Comparison of ENCODE assay signal across 12 cellular contexts in genomic region chr12:46402861-46403731, GRCh38. TPM values are rescaled to one million over a fixed set of nuclear protein-coding genes. Genes with fewer than 3 reads are reported as not detected.
DNase-seq lines count a peak whose midpoint lies in the region; ATAC-seq and TF ChIP-seq lines count a peak whose summit lies in the region.
"Had no signal": no experiment of that assay in that cellular context is flagged by ENCODE, and none has a peak within 500 bp of the region (broad histone marks: within the 10 kb centered on the region; RNA-seq: fewer than 3 reads in every experiment).

No MANE protein-coding gene starts in this region.

- H3K9me3 ChIP-seq in IMR-90 (ENCODE audit: control insufficient read depth, insufficient read depth, low read length) (no peaks in the 10 kb centered on the region), adipocyte (ENCODE audit: control insufficient read depth, low read length) (peaks cover 6% of the 10 kb centered on the region), gastroesophageal sphincter (no peaks in the 10 kb centered on the region), stomach (no peaks in the 10 kb centered on the region), H9 (ENCODE audit: control insufficient read depth, low read depth, low read length) (no peaks in the 10 kb centered on the region), T-helper 17 cell (ENCODE audit: control insufficient read depth, low read length, poor library complexity, severe bottlenecking) (no peaks in the 10 kb centered on the region)

- in situ Hi-C loops in IMR-90 (cut with MboI; ENCODE audit: low sequenced_read_pairs) = no loop called here

- POLR2A ChIA-PET in IMR-90 (lab: Charles Lee; ENCODE audit: unreplicated experiment) = interaction anchor here (0.6 to 1.0 kb wide), 2 partner anchors 31 to 41 kb away, joined by 3 to 4 read pairs; no protein-coding TSS in a partner anchor

- no peak overlapping the region for H3K27ac Mint-ChIP-seq in H9
- no peak overlapping the region for H3K27ac Mint-ChIP-seq in T-helper 17 cell

- H3K36me3 Mint-ChIP-seq in H9 (ENCODE audit: insufficient read depth in 1 of 3, low read depth in 3 of 3) (peaks cover 28 to 38% (median 30%) of the 10 kb centered on the region in 3 experiments), T-helper 17 cell (ENCODE audit: low read depth) (no peaks in the 10 kb centered on the region)

- no peaks in the 10 kb centered on the region for H3K79me2 ChIP-seq in H9 (ENCODE audit: insufficient read depth, low read length)

- H3K23ac ChIP-seq in IMR-90 (ENCODE audit: low read depth, low read length) = peak overlapping the region; percentile 90; the same call in 1 of the 2 replicates
- no peak overlapping the region for H3K23ac ChIP-seq in H9 (ENCODE audit: insufficient read length, low read depth, low read length)

- peak overlapping the region; percentile 95; the same call in 1 of the 2 replicates for H2BK20ac ChIP-seq in IMR-90 (ENCODE audit: low read depth, low read length)
- no peak overlapping the region for H2BK20ac ChIP-seq in H9 (ENCODE audit: low read depth, low read length, poor library complexity, severe bottlenecking)

- peak overlapping the region; percentile 19 to 27; a peak in 2 of 4 replicates for H4K8ac ChIP-seq in IMR-90 (ENCODE audit: low read depth in 2 of 2, low read length in 2 of 2)
- H4K8ac ChIP-seq in H9 (replicated peaks; ENCODE audit: insufficient read length, low read depth, low read length) = no peak overlapping the region

- H2BK120ac ChIP-seq in IMR-90 (ENCODE audit: low read depth, low read length) (peak overlapping the region; percentile 97), H9 (ENCODE audit: low read depth, low read length, poor library complexity, severe bottlenecking) (no peak overlapping the region)

- peaks cover 23 to 29% of the 10 kb centered on the region in 2 experiments for H3K9me3 Mint-ChIP-seq in H9

- H3K23me2 ChIP-seq in H9 (ENCODE audit: insufficient read length, low read depth, low read length, poor library complexity, severe bottlenecking) = no peaks in the 10 kb centered on the region

- no peak for TF ChIP-seq RAD21 in IMR-90 (IDR thresholded peaks at IDR 0.05; ENCODE audit: low read length)

- no peaks in the 10 kb centered on the region for H3K27me3 ChIP-seq in IMR-90 (ENCODE audit: control insufficient read depth, insufficient read depth, low read length)
- H3K27me3 ChIP-seq in adipocyte (replicated peaks; ENCODE audit: control insufficient read depth, insufficient read depth, low read length) = no peaks in the 10 kb centered on the region
- H3K27me3 ChIP-seq in gastroesophageal sphincter = no peaks in the 10 kb centered on the region
- no peaks in the 10 kb centered on the region for H3K27me3 ChIP-seq in stomach
- no peaks in the 10 kb centered on the region for H3K27me3 ChIP-seq in H9 (ENCODE audit: insufficient read depth, low read length)

- DNase-seq in IMR-90 (peak; percentile 69), adipocyte (ENCODE audit: low read depth) (peak; percentile 62), stomach (no peak), pons (ENCODE audit: low spot score) (no peak), H9 (no peak), T-helper 17 cell (no peak)
- DNase-seq: activated CD8-positive, alpha-beta memory T cell treated with anti-CD3 and anti-CD28 coated beads, Interleukin-2, amount 50 U/mL, for 48 hours; DMS153; Karpas-422; NCI-H524 treated with DMSO at 0.1 percent for 48 hours had no signal

- H3K4me2 ChIP-seq in IMR-90 (ENCODE audit: low read depth, low read length) (peak overlapping the region; percentile 37; the same call in 1 of the 2 replicates), H9 (ENCODE audit: insufficient read depth, insufficient read length, low read length) (no peak overlapping the region)

- CTCF ChIA-PET in IMR-90 (lab: Yijun Ruan, JAX) = interaction anchor here (0.6 to 1.7 kb wide), 3 partner anchors 11 to 895 kb away, joined by 3 to 4 read pairs (median 4); no protein-coding TSS in a partner anchor

- H3K27me3 Mint-ChIP-seq in H9 (ENCODE audit: low read depth) (peaks cover under 1% of the 10 kb centered on the region; the same call in 1 of the 2 replicates), T-helper 17 cell (no peaks in the 10 kb centered on the region)
- H3K27me3 Mint-ChIP-seq: central memory CD8-positive, alpha-beta T cell had no signal

- no peak overlapping the region for H2BK12ac ChIP-seq in H9 (ENCODE audit: insufficient read length, low read depth, low read length)

- H2AK5ac ChIP-seq in IMR-90 (ENCODE audit: low read depth, low read length) = no peak overlapping the region
- no peak overlapping the region for H2AK5ac ChIP-seq in H9 (ENCODE audit: insufficient read length, low read length)

- ATAC-seq in IMR-90 (ENCODE audit: low read depth) (peak; percentile 80), gastroesophageal sphincter (no peak), T-helper 17 cell (no peak)

- peak overlapping the region; percentile 32; the same call in 1 of the 2 replicates for H4K91ac ChIP-seq in IMR-90 (ENCODE audit: insufficient read depth, low read depth, low read length)
- H4K91ac ChIP-seq in H9 (ENCODE audit: insufficient read length, low read depth, low read length) = no peak overlapping the region

- 0% methylated on average over 1 of the region's 4 CpGs; no CpG with 5 or more reads in 1 of the 2 experiments for WGBS in IMR-90 (ENCODE audit: extremely low coverage in 2 of 2, insufficient read length in 1 of 2), 2 experiments
- 19 to 35% methylated on average over 4 of the region's 4 CpGs for whole genome bisulfite sequencing in gastroesophageal sphincter (ENCODE audit: low coverage in 1 of 2), 2 donors
- 32 to 36% (median 34%) methylated on average over 4 of the region's 4 CpGs for WGBS in stomach, 5 donors
- no CpG with 5 or more reads among the region's 4 CpGs for WGBS in H9 (ENCODE audit: extremely low coverage, insufficient read length, low lambda C conversion rate)

- peak overlapping the region; percentile 26 for H3K56ac ChIP-seq in IMR-90 (ENCODE audit: extremely low read depth, insufficient read depth, low read length)
- H3K56ac ChIP-seq in H9 (ENCODE audit: insufficient read length, low read depth, low read length) = no peak overlapping the region

- H3K79me1 ChIP-seq in IMR-90 (ENCODE audit: low read depth in 1 of 2, low read length in 2 of 2) (peaks cover 16 to 29% of the 10 kb centered on the region in 2 experiments; a peak in 3 of 4 replicates), H9 (ENCODE audit: insufficient read depth, low read depth, low read length, poor library complexity, severe bottlenecking) (no peaks in the 10 kb centered on the region)

- H3K4ac ChIP-seq in IMR-90 (ENCODE audit: low read depth, low read length) (peak overlapping the region; percentile 87; the same call in 1 of the 2 replicates), H9 (ENCODE audit: low read depth, low read length) (no peak overlapping the region)

- H4K5ac ChIP-seq in IMR-90 (ENCODE audit: low read depth, low read length) (peak overlapping the region; percentile 33), H9 (ENCODE audit: insufficient read length, low read depth, low read length) (no peak overlapping the region)

- H3K4me1 ChIP-seq in IMR-90 (ENCODE audit: control insufficient read depth, insufficient read depth, low read length) (peaks cover 22% of the 10 kb centered on the region), adipocyte (ENCODE audit: control insufficient read depth, insufficient read depth, low read length) (peaks cover 52% of the 10 kb centered on the region), gastroesophageal sphincter (peaks cover 7 to 38% (median 13%) of the 10 kb centered on the region in 3 donors), stomach (peaks cover 10 to 34% (median 24%) of the 10 kb centered on the region in 4 donors), H9 (ENCODE audit: insufficient read depth, low read length) (peaks cover 6% of the 10 kb centered on the region; the same call in 1 of the 2 replicates)

- peak overlapping the region; percentile 98; the same call in 1 of the 2 replicates for H3K27ac ChIP-seq in IMR-90 (ENCODE audit: insufficient read depth, low read length)
- peak overlapping the region; percentile 7 to 65 (median 46) for H3K27ac ChIP-seq in gastroesophageal sphincter
- peak overlapping the region in 4 of 5 donors; percentile 42 to 72 (median 63) for H3K27ac ChIP-seq in stomach
- no peak overlapping the region for H3K27ac ChIP-seq in H9 (ENCODE audit: insufficient read length, low read depth, low read length)

- H3K4me3 Mint-ChIP-seq in H9 (no peak overlapping the region), T-helper 17 cell (no peak overlapping the region)
- H3K4me3 Mint-ChIP-seq: central memory CD8-positive, alpha-beta T cell had no signal

- H3K4me3 ChIP-seq in IMR-90 (ENCODE audit: insufficient read depth, low read depth, low read length) = no peak overlapping the region
- no peak overlapping the region for H3K4me3 ChIP-seq in adipocyte (ENCODE audit: low read length)
- H3K4me3 ChIP-seq in gastroesophageal sphincter = no peak overlapping the region
- no peak overlapping the region for H3K4me3 ChIP-seq in stomach

- H3K18ac ChIP-seq in IMR-90 (ENCODE audit: low read depth, low read length) = peak overlapping the region; percentile 84
- H3K18ac ChIP-seq in H9 (ENCODE audit: insufficient read length, low read depth, low read length) = no peak overlapping the region

- no peak overlapping the region for H3T11ph ChIP-seq in H9 (ENCODE audit: low read length)

- dilution Hi-C loops in IMR-90 (cut with HindIII; ENCODE audit: low sequenced_read_pairs, unreplicated experiment) = no loop called here

- no peak overlapping the region for H2AFZ ChIP-seq in IMR-90 (replicated peaks; ENCODE audit: low read length, poor library complexity)
- H2AFZ ChIP-seq in H9 (ENCODE audit: low read length) = no peak overlapping the region

- intact Hi-C loops in IMR-90 (cut with micrococcal nuclease) = loop anchor here (5.0 kb wide), 1 partner anchor 69 kb away; no protein-coding TSS in a partner anchor
- intact Hi-C loops in stomach (cut with DNase I; ENCODE audit: low total_unique reads) = no loop called here

- H3K9me1 ChIP-seq in IMR-90 (ENCODE audit: insufficient read depth, low read length) = peaks cover 19% of the 10 kb centered on the region

- no peaks in the 10 kb centered on the region for H3K36me3 ChIP-seq in IMR-90 (ENCODE audit: control insufficient read depth, insufficient read depth, low read length)
- H3K36me3 ChIP-seq in adipocyte (ENCODE audit: control insufficient read depth, insufficient read depth, low read length, severe bottlenecking) = no peaks in the 10 kb centered on the region
- H3K36me3 ChIP-seq in gastroesophageal sphincter = no peaks in the 10 kb centered on the region
- H3K36me3 ChIP-seq in stomach = no peaks in the 10 kb centered on the region

- BruUV-seq in IMR-90 (replicated peaks; lab: Mats Ljungman, UMichigan) = no TSS peak

- H3K4me1 Mint-ChIP-seq in H9 = peaks cover 32 to 33% of the 10 kb centered on the region in 2 experiments
- peaks cover 18% of the 10 kb centered on the region for H3K4me1 Mint-ChIP-seq in T-helper 17 cell

- peak overlapping the region; percentile 4; the same call in 1 of the 3 replicates for H2BK15ac ChIP-seq in IMR-90 (ENCODE audit: low read depth, low read length)
- no peak overlapping the region for H2BK15ac ChIP-seq in H9 (ENCODE audit: low read depth, low read length)

- no peak overlapping the region for H2AK9ac ChIP-seq in IMR-90 (replicated peaks; ENCODE audit: low read depth, low read length, poor library complexity)

- TF ChIP-seq POLR2A in IMR-90 (IDR thresholded peaks at IDR 0.05; ENCODE audit: low read depth, low read length) (no peak), gastroesophageal sphincter (IDR thresholded peaks at IDR 0.05) (no peak), stomach (IDR thresholded peaks at IDR 0.05) (no peak)

- H3K9ac ChIP-seq in IMR-90 (ENCODE audit: low read depth, low read length) (no peak overlapping the region; the same call in 1 of the 2 replicates), adipocyte (ENCODE audit: low read length) (peak overlapping the region; percentile 83), H9 (ENCODE audit: extremely low read depth, insufficient read length, low read length) (no peak overlapping the region)

- TF ChIP-seq CTCF in IMR-90 (conservative IDR thresholded peaks at IDR 0.05; ENCODE audit: low read depth, low read length) (no peak), gastroesophageal sphincter (IDR thresholded peaks at IDR 0.05) (no peak), stomach (IDR thresholded peaks at IDR 0.05) (no peak), H9 (conservative IDR thresholded peaks at IDR 0.05) (no peak)

- H3K14ac ChIP-seq in IMR-90 (replicated peaks; ENCODE audit: low read depth, low read length) (no peak overlapping the region), H9 (ENCODE audit: insufficient read depth, low read length) (no peak overlapping the region)

- TF ChIP-seq EP300 in gastroesophageal sphincter (IDR thresholded peaks at IDR 0.05) = no peak
- no peak for TF ChIP-seq EP300 in stomach (IDR thresholded peaks at IDR 0.05)

- no peaks in the 10 kb centered on the region for H4K20me1 ChIP-seq in IMR-90 (ENCODE audit: insufficient read depth, low read length)
- no peaks in the 10 kb centered on the region for H4K20me1 ChIP-seq in H9 (ENCODE audit: control insufficient read depth, insufficient read depth, insufficient read length)

- peak overlapping the region; percentile 98 for H2BK5ac ChIP-seq in IMR-90 (ENCODE audit: low read depth, low read length, poor library complexity, severe bottlenecking)
- H2BK5ac ChIP-seq in H9 (ENCODE audit: insufficient read length, low read length) = no peak overlapping the region

RNA-seq across cellular contexts. Expression of gene SLC38A2, which starts 30.5 kb away (rescaled TPM):
- 881 and 1,389 TPM in 2 replicates for total RNA-seq in IMR-90 (2012; rRNA removed)
- polyA plus RNA-seq in IMR-90 (2012; rRNA removed) = 213 and 313 TPM in 2 replicates
- 33.9 and 129 TPM in 2 replicates for polyA plus RNA-seq in IMR-90 (2012; cell fraction: cytosol; rRNA removed)
- 118 and 947 TPM in 2 replicates for polyA plus RNA-seq in IMR-90 (2012; cell fraction: nucleus; rRNA removed; ENCODE audit: low replicate concordance)
- total RNA-seq in gastroesophageal sphincter = 100 to 1,000 TPM; 175 to 271 (median 263) TPM
- 100 to 1,000 TPM; 141 to 716 (median 250) TPM for total RNA-seq in stomach
- 10 to 100 TPM; 26.6 to 88.6 (median 27.2) TPM for polyA plus RNA-seq in stomach
- total RNA-seq in H9 (2021) = 421 and 453 TPM in 2 replicates
- total RNA-seq in T-helper 17 cell = 100 to 1,000 TPM; 124 to 173 TPM

Comparison
In these comparisons a context has a peak if more than half of its experiments do, and no peak if none do; other contexts are left out.
1. DNase-seq: peak in IMR-90 (single experiment) and adipocyte (single experiment); none in stomach (single experiment), pons (single experiment), H9 (single experiment) and T-helper 17 cell (0 of 3).